Comparison of ENCODE assay signal across 17 cellular contexts in genomic region chr17:81717049-81717765, GRCh38. TPM values are rescaled to one million over a fixed set of nuclear protein-coding genes. Genes with fewer than 3 reads are reported as not detected.
A peak's percentile ranks its signal among the peaks of the same experiment; 100 is the strongest.
DNase-seq lines count a peak whose midpoint lies in the region; ATAC-seq, FAIRE-seq and TF ChIP-seq lines count a peak whose summit lies in the region.
"Had no signal": no experiment of that assay in that cellular context is flagged by ENCODE, and none has a peak within 500 bp of the region (broad histone marks: within the 10 kb centered on the region; RNA-seq: fewer than 3 reads in every experiment).

No MANE protein-coding gene starts in this region.

- H3K36me3 ChIP-seq in kidney (ENCODE audit: control insufficient read depth in 1 of 2, insufficient read depth in 2 of 2, low read length in 2 of 2) (no peaks in the 10 kb centered on the region), sigmoid colon (no peaks in the 10 kb centered on the region)

- 92 to 96% methylated on average over 25 of the region's 25 CpGs for WGBS in sigmoid colon, 2 donors

- intact Hi-C loops in kidney (cut with DNase I), result no loop called here
- intact Hi-C loops in sigmoid colon (cut with DNase I), result no loop called here

- TF ChIP-seq CTCF in kidney (IDR thresholded peaks at IDR 0.05; ENCODE audit: borderline replicate concordance, extremely low read depth, insufficient read depth) (no peak), sigmoid colon (IDR thresholded peaks at IDR 0.05) (no peak)

- no peak for TF ChIP-seq POLR2A in sigmoid colon (IDR thresholded peaks at IDR 0.05)

- DNase-seq in stimulated activated CD4-positive, alpha-beta T cell treated with anti-CD3 and anti-CD28 coated beads, Interleukin-15, amount 100 ng/mL, for 24 hours, result peak; percentile 2
- DNase-seq in stimulated activated CD4-positive, alpha-beta T cell treated with anti-CD3 and anti-CD28 coated beads, Interleukin-4, amount 100 ng/mL, for 4 hours, result no peak
- DNase-seq in kidney (peak; percentile 77), sigmoid colon (peak; percentile 63), HCEC 1CT (no peak)
- DNase-seq: CD4-positive, alpha-beta memory T cell; DMS153; DMS79; GDM1; GM23248; HFFc6 had no signal

- H3K27ac ChIP-seq in kidney (ENCODE audit: low read depth in 2 of 2, low read length in 2 of 2), result no peak overlapping the region
- no peak overlapping the region for H3K27ac ChIP-seq in sigmoid colon
- H3K27ac ChIP-seq: GM23248 had no signal

- H3K4me3 ChIP-seq in kidney (ENCODE audit: low read length in 2 of 2) (no peak overlapping the region), sigmoid colon (no peak overlapping the region)
- H3K4me3 ChIP-seq: BLaER1, GM23248, HAP-1 had no signal

- H3K4me1 ChIP-seq in kidney (ENCODE audit: control insufficient read depth in 1 of 2, insufficient read depth in 1 of 2, low read depth in 1 of 2, low read length in 2 of 2), result peaks cover 0 to 23% of the 10 kb centered on the region in 2 donors
- H3K4me1 ChIP-seq in sigmoid colon, result peaks cover 0 to 20% (median 16%) of the 10 kb centered on the region in 4 donors

- TF ChIP-seq EP300 in sigmoid colon (IDR thresholded peaks at IDR 0.05), result no peak

- H3K9me3 ChIP-seq in kidney (ENCODE audit: control insufficient read depth in 1 of 2, low read length in 2 of 2), result no peaks in the 10 kb centered on the region
- H3K9me3 ChIP-seq in sigmoid colon, result no peaks in the 10 kb centered on the region
- H3K9me3 ChIP-seq: BLaER1, HAP-1 had no signal

- ATAC-seq in esophagus mucosa (no peak), HG02981 (IDR thresholded peaks at IDR 0.05; ENCODE audit: unreplicated experiment) (no peak)

- no peak for FAIRE-seq in kidney (lab: Jason Lieb, UNC)
- FAIRE-seq: GM12892, GM18507 had no signal

- no peaks in the 10 kb centered on the region for H3K27me3 ChIP-seq in sigmoid colon
- H3K27me3 ChIP-seq: BLaER1 had no signal

- H3K9ac ChIP-seq in kidney (ENCODE audit: low read length in 2 of 2), result no peak overlapping the region
- H3K9ac ChIP-seq: BLaER1, GM23248 had no signal

RNA-seq across cellular contexts. Expression of gene SLC25A10, which starts 5.1 kb away (rescaled TPM):
- total RNA-seq in kidney (19.9 TPM), sigmoid colon (1 to 10 TPM in 3 of 4 donors, under 1 TPM in 1; 0.99 to 7.1 (median 3.7) TPM), esophagus mucosa (37.2 TPM)
- polyA plus RNA-seq in kidney (ENCODE audit: insufficient read depth, low read depth, low replicate concordance) (94.5 TPM), sigmoid colon (10 to 100 TPM; 59.5 to 63.2 (median 60.6) TPM)

RNA-seq across cellular contexts. Expression of gene MRPL12, which starts 14.0 kb away (rescaled TPM):
- total RNA-seq in kidney (52.4 TPM), sigmoid colon (10 to 100 TPM; 31.0 to 56.4 (median 39.5) TPM), esophagus mucosa (89.5 TPM)
- polyA plus RNA-seq in kidney (ENCODE audit: insufficient read depth, low read depth, low replicate concordance) (251 TPM), sigmoid colon (100 to 1,000 TPM; 204 to 258 (median 237) TPM)

RNA-seq across cellular contexts. Expression of gene HGS, which starts 33.4 kb away (rescaled TPM):
- 95.3 TPM for total RNA-seq in kidney
- polyA plus RNA-seq in kidney (ENCODE audit: insufficient read depth, low read depth, low replicate concordance), result 85.5 TPM
- 100 to 1,000 TPM in 1 of 4 donors, 10 to 100 TPM in 3; 36.7 to 143 (median 42.5) TPM for total RNA-seq in sigmoid colon
- polyA plus RNA-seq in sigmoid colon, result 100 to 1,000 TPM in 1 of 3 donors, 10 to 100 TPM in 2; 52.9 to 111 (median 87.7) TPM
- 62.5 TPM for total RNA-seq in esophagus mucosa

RNA-seq across cellular contexts. Expression of gene ARL16, which starts 33.6 kb away (rescaled TPM):
- total RNA-seq in kidney, result 34.7 TPM
- 76.1 TPM for polyA plus RNA-seq in kidney (ENCODE audit: insufficient read depth, low read depth, low replicate concordance)
- total RNA-seq in sigmoid colon, result 10 to 100 TPM; 27.7 to 51.7 (median 47.7) TPM
- 10 to 100 TPM; 24.5 to 42.3 (median 36.6) TPM for polyA plus RNA-seq in sigmoid colon
- 24.3 TPM for total RNA-seq in esophagus mucosa

RNA-seq across cellular contexts. Expression of gene CCDC137, which starts 50.7 kb away (rescaled TPM):
- total RNA-seq in kidney (18.8 TPM), sigmoid colon (10 to 100 TPM in 1 of 4 donors, 1 to 10 TPM in 3; 5.5 to 10.7 (median 9.0) TPM), esophagus mucosa (21.4 TPM)
- polyA plus RNA-seq in kidney (ENCODE audit: insufficient read depth, low read depth, low replicate concordance) (14.7 TPM), sigmoid colon (10 to 100 TPM in 2 of 3 donors, 1 to 10 TPM in 1; 9.0 to 31.1 (median 13.4) TPM)

Comparison
In these comparisons a context has a peak if more than half of its experiments do, and no peak if none do; other contexts are left out.
1. DNase-seq: peak in stimulated activated CD4-positive, alpha-beta T cell treated with anti-CD3 and anti-CD28 coated beads, Interleukin-15, amount 100 ng/mL, for 24 hours (single experiment), kidney (single experiment) and sigmoid colon (single experiment); none in stimulated activated CD4-positive, alpha-beta T cell treated with anti-CD3 and anti-CD28 coated beads, Interleukin-4, amount 100 ng/mL, for 4 hours (0 of 2) and HCEC 1CT (single experiment).